ENCODE assay signal across 11 cellular contexts in genomic region chr6:54474898-54475297, GRCh38.
"Had no signal": no experiment of that assay in that cellular context is flagged by ENCODE, and none has a peak within 500 bp of the region (broad histone marks: within the 10 kb centered on the region; RNA-seq: fewer than 3 reads in every experiment).

No MANE protein-coding gene starts in this region.

- H3K9me3 ChIP-seq: HAP-1 had no signal

- H3K4me1 ChIP-seq: HAP-1 had no signal

- ATAC-seq: GM23338, HCT116 had no signal

- H3K4me3 ChIP-seq: GM23248, GM23338, HAP-1 had no signal

- H2AFZ ChIP-seq: GM23248, GM23338 had no signal

- H3K36me3 ChIP-seq: HAP-1 had no signal

- H3K9ac ChIP-seq: GM23248 had no signal

- H3K27ac ChIP-seq: GM23248 had no signal

- FAIRE-seq: H1, H54 had no signal

- H3K4me2 ChIP-seq: GM23338 had no signal

- DNase-seq: GM23248, GOT3, H7, H9, HCEC 1CT, HFFc6 had no signal
